Comparison of ENCODE assay signal across 8 cellular contexts in genomic region chr14:26596722-26597030, GRCh38. TPM values are rescaled to one million over a fixed set of nuclear protein-coding genes. Genes with fewer than 3 reads are reported as not detected.
DNase-seq lines count a peak whose midpoint lies in the region; ATAC-seq, FAIRE-seq and TF ChIP-seq lines count a peak whose summit lies in the region.

No MANE protein-coding gene starts in this region.

- peak overlapping the region; percentile 96 for H2AFZ ChIP-seq in H1 (ENCODE audit: low read length)

- peak overlapping the region; percentile 84 to 88 for H3K4me2 ChIP-seq in H1 (ENCODE audit: insufficient read depth in 1 of 2, low read depth in 2 of 2, low read length in 2 of 2)

- H3K79me2 ChIP-seq in H1 (ENCODE audit: control insufficient read depth in 1 of 2, insufficient read depth in 2 of 2, low read length in 2 of 2): peaks cover 0 to 15% of the 10 kb centered on the region in 2 experiments; a peak in 2 of 4 replicates

- TF ChIP-seq POLR2A in H1 (IDR thresholded peaks at IDR 0.05; ENCODE audit: control extremely low read depth in 1 of 2, low read depth in 2 of 2, low read length in 2 of 2): no peak
- no peak for TF ChIP-seq POLR2A in H54 (IDR thresholded peaks at IDR 0.05; ENCODE audit: low read depth, low read length)

- no peak overlapping the region for H4K8ac ChIP-seq in H1 (ENCODE audit: extremely low read depth, insufficient read depth, low read length)

- FAIRE-seq in H1 (lab: Jason Lieb, UNC): no peak
- FAIRE-seq in D721Med (lab: Jason Lieb, UNC): no peak
- FAIRE-seq in H54 (lab: Jason Lieb, UNC): no peak

- H2BK20ac ChIP-seq in H1 (ENCODE audit: low read length): no peak overlapping the region

- POLR2A ChIA-PET in H1 (lab: Charles Lee; ENCODE audit: partially characterized antibody): interaction anchor here (0.7 to 1.5 kb wide), 4 partner anchors 11 to 110 kb away, joined by 3 to 6 read pairs (median 3); no protein-coding TSS in a partner anchor
- POLR2A ChIA-PET in naive thymus-derived CD4-positive, alpha-beta T cell (lab: Charles Lee): no interaction called here

- H3K14ac ChIP-seq in H1 (ENCODE audit: insufficient read length): no peak overlapping the region

- CTCF ChIA-PET in H1 (lab: Charles Lee; ENCODE audit: partially characterized antibody): no interaction called here
- CTCF ChIA-PET in naive thymus-derived CD4-positive, alpha-beta T cell (lab: Charles Lee): no interaction called here

- peaks cover 0 to 28% (median 12%) of the 10 kb centered on the region in 11 donors for H3K9me3 Mint-ChIP-seq in naive thymus-derived CD4-positive, alpha-beta T cell

- no peaks in the 10 kb centered on the region for H3K79me1 ChIP-seq in H1 (ENCODE audit: low read depth, low read length)

- ATAC-seq in naive thymus-derived CD4-positive, alpha-beta T cell: no peak
- ATAC-seq in HG02588 (IDR thresholded peaks at IDR 0.05; ENCODE audit: unreplicated experiment): no peak
- ATAC-seq in GM19035 (IDR thresholded peaks at IDR 0.05; ENCODE audit: unreplicated experiment): no peak

- peak overlapping the region; percentile 80 to 99 (median 94) for H3K4me3 ChIP-seq in H1 (ENCODE audit: extremely low read depth in 1 of 4, insufficient read depth in 2 of 4, low read depth in 3 of 4, low read length in 4 of 4)
- no peak overlapping the region for H3K4me3 ChIP-seq in naive thymus-derived CD4-positive, alpha-beta T cell (ENCODE audit: low read length)

- no peak overlapping the region for H2BK5ac ChIP-seq in H1 (ENCODE audit: low read depth, low read length)

- H3K23ac ChIP-seq in H1 (ENCODE audit: insufficient read length): no peak overlapping the region

- H3K27me3 Mint-ChIP-seq in naive thymus-derived CD4-positive, alpha-beta T cell: peaks cover 28 to 48% (median 43%) of the 10 kb centered on the region in 5 donors

- no peak overlapping the region for H2AK5ac ChIP-seq in H1 (ENCODE audit: low read depth, low read length)

- peaks cover 0 to 6% (median 0%) of the 10 kb centered on the region in 4 experiments; a peak in 1 of 7 replicates for H3K4me1 ChIP-seq in H1 (replicated peaks in 1 of 4; ENCODE audit: control insufficient read depth in 3 of 4, insufficient read depth in 4 of 4, low read length in 3 of 4)
- H3K4me1 ChIP-seq in naive thymus-derived CD4-positive, alpha-beta T cell (ENCODE audit: control insufficient read depth in 2 of 2, insufficient read depth in 2 of 2, low read length in 2 of 2): no peaks in the 10 kb centered on the region

- intact Hi-C loops in naive thymus-derived CD4-positive, alpha-beta T cell (cut with micrococcal nuclease): no loop called here

- H3K27ac Mint-ChIP-seq in naive thymus-derived CD4-positive, alpha-beta T cell: peak overlapping the region in 1 of 9 donors; percentile 64

- peaks cover 0 to 6% (median 4%) of the 10 kb centered on the region in 7 donors for H3K4me1 Mint-ChIP-seq in naive thymus-derived CD4-positive, alpha-beta T cell

- no peaks in the 10 kb centered on the region for H3K27me3 ChIP-seq in H1 (replicated peaks in 1 of 4; ENCODE audit: control insufficient read depth in 3 of 4, extremely low read depth in 1 of 4, insufficient read depth in 3 of 4, low read length in 3 of 4)
- H3K27me3 ChIP-seq in naive thymus-derived CD4-positive, alpha-beta T cell (ENCODE audit: control insufficient read depth in 2 of 2, insufficient read depth in 2 of 2, low read length in 2 of 2): peaks cover 0 to 4% of the 10 kb centered on the region in 2 donors

- peak overlapping the region; percentile 70 for H3K27ac ChIP-seq in KOPT-K1 (ENCODE audit: low read depth, low read length, poor library complexity, severe bottlenecking)
- peak overlapping the region; percentile 63; the same call in 1 of the 2 replicates for H3K27ac ChIP-seq in H1 (ENCODE audit: low read depth, low read length)
- H3K27ac ChIP-seq in naive thymus-derived CD4-positive, alpha-beta T cell (ENCODE audit: low read depth, low read length): no peak overlapping the region

- H3K56ac ChIP-seq in H1 (replicated peaks; ENCODE audit: insufficient read length, low read depth, low read length): peak overlapping the region; percentile 34

- in situ Hi-C loops in ACHN (cut with HindIII; ENCODE audit: low pct_ligation_motif_present, low pct_unique_long_range_greater_than_20kb, low sequenced_read_pairs): no loop called here

- H2BK15ac ChIP-seq in H1 (ENCODE audit: low read length): no peak overlapping the region

- peak overlapping the region in 3 of 4 experiments; percentile 4 to 70 (median 52); a peak in 5 of 7 replicates for H3K9ac ChIP-seq in H1 (replicated peaks in 1 of 4; ENCODE audit: extremely low read depth in 1 of 4, low read depth in 3 of 4, low read length in 3 of 4)

- no peak for TF ChIP-seq RAD21 in H1 (IDR thresholded peaks at IDR 0.05 in 1 of 2, conservative IDR thresholded peaks at IDR 0.05 in 1 of 2; ENCODE audit: low read depth in 2 of 2, low read length in 2 of 2)

- no peaks in the 10 kb centered on the region for H4K20me1 ChIP-seq in H1 (replicated peaks in 1 of 2; ENCODE audit: control insufficient read depth in 1 of 2, insufficient read depth in 2 of 2, low read length in 2 of 2)

- H3K23me2 ChIP-seq in H1 (ENCODE audit: low read depth, low read length): peaks cover 8% of the 10 kb centered on the region; the same call in 1 of the 2 replicates

- H3K9me3 ChIP-seq in KOPT-K1 (ENCODE audit: insufficient read depth, low read length, poor library complexity, severe bottlenecking) (no peaks in the 10 kb centered on the region), H1 (ENCODE audit: insufficient read depth in 2 of 2, low read depth in 1 of 2, low read length in 1 of 2) (no peaks in the 10 kb centered on the region)
- H3K9me3 ChIP-seq in naive thymus-derived CD4-positive, alpha-beta T cell (ENCODE audit: control insufficient read depth in 2 of 3, low read length in 3 of 3): no peaks in the 10 kb centered on the region

- H3K4me3 Mint-ChIP-seq in naive thymus-derived CD4-positive, alpha-beta T cell: peak overlapping the region in 6 of 10 donors; percentile 9 to 69 (median 55)

- no peak for TF ChIP-seq EP300 in H1 (IDR thresholded peaks at IDR 0.05; ENCODE audit: borderline replicate concordance in 1 of 2, low read depth in 2 of 2, low read length in 2 of 2)

- H3K18ac ChIP-seq in H1 (ENCODE audit: extremely low read depth, low read length): peak overlapping the region; percentile 63; the same call in 1 of the 2 replicates

- no peak overlapping the region for H2BK120ac ChIP-seq in H1 (replicated peaks; ENCODE audit: low read depth, low read length)

- TF ChIP-seq CTCF in H1 (IDR thresholded peaks at IDR 0.05; ENCODE audit: control extremely low read depth in 1 of 3, insufficient read depth in 1 of 3, low read depth in 1 of 3, low read length in 3 of 3) (no peak), D721Med (IDR thresholded peaks at IDR 0.05; ENCODE audit: insufficient read depth, missing control alignments) (no peak)

- H4K91ac ChIP-seq in H1 (replicated peaks; ENCODE audit: insufficient read length, low read length): no peak overlapping the region

- WGBS in H1 (ENCODE audit: extremely low coverage in 1 of 2, insufficient coverage in 1 of 2, insufficient read length in 1 of 2, insufficient replicate concordance in 2 of 2, low coverage in 1 of 2, low lambda C conversion rate in 2 of 2, missing lambda C conversion rate in 1 of 2), 2 experiments: 0% methylated on average over 13 of the region's 13 CpGs; no CpG with 5 or more reads in 1 of the 2 experiments

- H3K36me3 Mint-ChIP-seq in naive thymus-derived CD4-positive, alpha-beta T cell: peaks cover 0 to 3% (median 0%) of the 10 kb centered on the region in 5 donors

- DNase-seq in ACHN: peak; percentile 3
- no peak for DNase-seq in H1 (ENCODE audit: low read depth in 1 of 2, low spot score in 2 of 2)
- DNase-seq in naive thymus-derived CD4-positive, alpha-beta T cell: no peak
- no peak for DNase-seq in D721Med (ENCODE audit: insufficient read length, low spot score)
- DNase-seq in H54 (ENCODE audit: insufficient read length, low spot score): no peak

- H3K36me3 ChIP-seq in KOPT-K1 (ENCODE audit: insufficient read depth, low read length): no peaks in the 10 kb centered on the region; the same call in 1 of the 2 replicates
- H3K36me3 ChIP-seq in H1 (ENCODE audit: control insufficient read depth in 2 of 4, insufficient read depth in 4 of 4, low read length in 3 of 4): no peaks in the 10 kb centered on the region; a peak in 1 of 8 replicates
- H3K36me3 ChIP-seq in naive thymus-derived CD4-positive, alpha-beta T cell (ENCODE audit: control insufficient read depth in 2 of 3, insufficient read depth in 3 of 3, low read length in 3 of 3): no peaks in the 10 kb centered on the region

- H4K5ac ChIP-seq in H1 (ENCODE audit: insufficient read length, low read depth, low read length): no peak overlapping the region

- H2BK12ac ChIP-seq in H1 (ENCODE audit: low read depth, low read length): no peak overlapping the region

- H3K4ac ChIP-seq in H1 (replicated peaks; ENCODE audit: insufficient read length, low read depth, low read length): no peak overlapping the region

TF ChIP-seq in H1, 55 proteins besides CTCF, POLR2A, EP300 and RAD21:
- TF ChIP-seq YY1 (IDR thresholded peaks at IDR 0.05; ENCODE audit: low read depth, low read length) (peak; percentile 58; the same call in 1 of the 2 replicates), KDM1A (IDR thresholded peaks at IDR 0.05; ENCODE audit: borderline replicate concordance, low read length) (peak; percentile 11; the same call in 1 of the 2 replicates), CEBPB (IDR thresholded peaks at IDR 0.05; ENCODE audit: low read depth, low read length) (no peak), SIRT6 (IDR thresholded peaks at IDR 0.05; ENCODE audit: low read length) (no peak), CBX5 (IDR thresholded peaks at IDR 0.05; ENCODE audit: low read depth, low read length) (no peak), RFX5 (IDR thresholded peaks at IDR 0.05; ENCODE audit: borderline replicate concordance, low read depth, low read length) (no peak), ASH2L (IDR thresholded peaks at IDR 0.05; ENCODE audit: low read length) (peak; percentile 7)

RNA-seq across cellular contexts. Expression of gene NOVA1, which starts 1.2 kb away (rescaled TPM):
- total RNA-seq in H1 (2021; fragmentation: NEBNext Ultra II Directional; extraction: Animal tissue kit (Norgen Biotek cat#: 25700)): 12.7 and 13.5 TPM in 2 replicates
- polyA plus RNA-seq in H1 (2011; rRNA removed): 4.9 and 6.8 TPM in 2 replicates
- polyA plus RNA-seq in H1 (2011; cell fraction: cytosol; rRNA removed): 5.4 TPM
- 6.0 TPM for polyA plus RNA-seq in H1 (2011; cell fraction: nucleus; rRNA removed)
- polyA plus RNA-seq in H1 (2012, experiment 1 of 2): 9.1 to 12.8 TPM (median 10.5 TPM) in 4 replicates
- polyA plus RNA-seq in H1 (2012, experiment 2 of 2): 6.5 TPM
- 12.0 TPM for polyA plus RNA-seq in H1 (2013, experiment 1 of 2)
- polyA plus RNA-seq in H1 (2013, experiment 2 of 2): 10.9 TPM
- 6.9 and 12.9 TPM in 2 replicates for polyA minus RNA-seq in H1 (2011; rRNA and poly(A)+ RNA removed)
- polyA minus RNA-seq in H1 (2011; cell fraction: cytosol; rRNA and poly(A)+ RNA removed): 7.8 TPM
- polyA minus RNA-seq in H1 (2011; cell fraction: nucleus; rRNA and poly(A)+ RNA removed): 36.7 TPM
- under 1 TPM in 2 of 5 experiments, not detected in 3; 0.24 to 0.37 TPM for total RNA-seq in naive thymus-derived CD4-positive, alpha-beta T cell
- polyA plus RNA-seq in naive thymus-derived CD4-positive, alpha-beta T cell: not detected
